Comparison of ENCODE assay signal across 11 cellular contexts in the genomic region with DNA sequence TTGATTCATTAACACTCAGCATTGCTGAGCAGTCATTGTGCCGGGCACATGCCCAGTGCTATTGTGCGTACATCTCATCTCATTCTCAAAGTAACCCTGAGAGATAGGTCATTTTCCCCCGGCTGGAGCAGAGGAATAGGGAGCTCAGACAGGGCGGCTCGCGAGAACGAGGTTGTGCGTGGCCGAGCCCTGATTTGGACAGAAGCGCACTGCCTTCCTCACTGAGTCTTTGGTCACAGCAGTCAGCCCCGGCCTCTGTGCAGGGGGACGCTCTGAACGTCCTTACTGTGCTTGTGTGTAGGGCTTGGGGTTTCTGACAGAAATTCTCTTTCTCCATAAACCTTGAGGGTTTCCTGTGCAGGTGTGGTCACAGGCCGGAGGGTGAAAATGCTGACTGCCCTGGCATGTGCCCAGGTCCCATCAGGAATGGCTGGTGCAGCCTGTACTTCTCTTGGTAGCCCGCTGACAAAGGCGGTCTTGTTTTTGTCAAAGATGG. TPM values are rescaled to one million over a fixed set of nuclear protein-coding genes. Genes with fewer than 3 reads are reported as not detected.
A peak's percentile ranks its signal among the peaks of the same experiment; 100 is the strongest.
DNase-seq lines count a peak whose midpoint lies in the region; ATAC-seq and TF ChIP-seq lines count a peak whose summit lies in the region.
"Had no signal": no experiment of that assay in that cellular context is flagged by ENCODE, and none has a peak within 500 bp of the region (broad histone marks: within the 10 kb centered on the region; RNA-seq: fewer than 3 reads in every experiment).

No MANE protein-coding gene starts in this region.

- CTCF ChIA-PET in RWPE1 (lab: Yijun Ruan, JAX): no interaction called here

- DNase-seq in T-helper 2 cell treated with Interferon-gamma antibody and Interleukin-4, amounts not matched to agents 5 μg/mL and 100 μg/mL, for 36 hours (ENCODE audit: low spot score): no peak
- DNase-seq in T-helper 2 cell (no peak), RWPE1 (ENCODE audit: low spot score) (no peak), endodermal cell (no peak), pons (ENCODE audit: low spot score) (peak; percentile 34), hepatic stellate cell (ENCODE audit: low spot score) (no peak)
- DNase-seq in NK-92 treated with Interleukin-12 subunit alpha and Interleukin-12 subunit beta, amount 100 ng/mL, for 24 hours (lab: John Stamatoyannopoulos, UW): no peak

- H3K4me1 Mint-ChIP-seq in T-helper 2 cell treated with Interferon-gamma antibody and Interleukin-4, amounts not matched to agents 5 μg/mL and 100 μg/mL, for 36 hours (ENCODE audit: low read depth): peaks cover 22% of the 10 kb centered on the region
- peaks cover 22% of the 10 kb centered on the region for H3K4me1 Mint-ChIP-seq in endodermal cell

- peaks cover 13% of the 10 kb centered on the region for H3K9me3 ChIP-seq in endodermal cell (ENCODE audit: control insufficient read depth, low read length)
- H3K9me3 ChIP-seq: prostate gland, uterus had no signal

- no peaks in the 10 kb centered on the region for H3K27me3 ChIP-seq in endodermal cell (ENCODE audit: control insufficient read depth, insufficient read depth, low read length, poor library complexity, severe bottlenecking)
- H3K27me3 ChIP-seq: uterus had no signal

- 97 to 99% methylated on average over 13 to 16 of the region's 16 CpGs for WGBS in endodermal cell (ENCODE audit: insufficient coverage in 1 of 2, insufficient read length in 1 of 2), 2 experiments

- peaks cover 9% of the 10 kb centered on the region for H3K9me3 Mint-ChIP-seq in T-helper 2 cell treated with Interferon-gamma antibody and Interleukin-4, amounts not matched to agents 5 μg/mL and 100 μg/mL, for 36 hours
- peaks cover 16% of the 10 kb centered on the region for H3K9me3 Mint-ChIP-seq in endodermal cell

- POLR2A ChIA-PET in RWPE1 (lab: Yijun Ruan, JAX; ENCODE audit: low non-redundant PET): no interaction called here

- peaks cover 84% of the 10 kb centered on the region for H3K36me3 ChIP-seq in endodermal cell (ENCODE audit: control insufficient read depth, insufficient read depth, low read length)
- H3K36me3 ChIP-seq: uterus had no signal

- peaks cover 59% of the 10 kb centered on the region for H3K36me3 Mint-ChIP-seq in T-helper 2 cell treated with Interferon-gamma antibody and Interleukin-4, amounts not matched to agents 5 μg/mL and 100 μg/mL, for 36 hours (ENCODE audit: low read depth)
- peaks cover 85% of the 10 kb centered on the region for H3K36me3 Mint-ChIP-seq in endodermal cell (ENCODE audit: low read depth)

- H3K27me3 Mint-ChIP-seq in T-helper 2 cell treated with Interferon-gamma antibody and Interleukin-4, amounts not matched to agents 5 μg/mL and 100 μg/mL, for 36 hours (ENCODE audit: low read depth): no peaks in the 10 kb centered on the region
- no peaks in the 10 kb centered on the region for H3K27me3 Mint-ChIP-seq in endodermal cell (ENCODE audit: insufficient read depth)

- no peak overlapping the region for H3K4me3 ChIP-seq in endodermal cell (ENCODE audit: low read length)
- H3K4me3 ChIP-seq: prostate gland, uterus had no signal

- ATAC-seq in GM21786 (IDR thresholded peaks at IDR 0.05; ENCODE audit: unreplicated experiment): no peak

- H3K4me1 ChIP-seq in endodermal cell (ENCODE audit: control insufficient read depth, insufficient read depth, low read length): peaks cover 7% of the 10 kb centered on the region
- H3K4me1 ChIP-seq: prostate gland, uterus had no signal

- peak overlapping the region; percentile 51 for H3K4me3 Mint-ChIP-seq in T-helper 2 cell treated with Interferon-gamma antibody and Interleukin-4, amounts not matched to agents 5 μg/mL and 100 μg/mL, for 36 hours
- H3K4me3 Mint-ChIP-seq in endodermal cell: no peak overlapping the region

- H3K27ac ChIP-seq in RWPE1 (peak overlapping the region; percentile 62), endodermal cell (ENCODE audit: low read depth, low read length) (no peak overlapping the region)
- H3K27ac ChIP-seq: KMS-11, prostate gland, uterus had no signal

- TF ChIP-seq CTCF in RWPE1 (conservative IDR thresholded peaks at IDR 0.05; ENCODE audit: low read depth) (no peak), endodermal cell (conservative IDR thresholded peaks at IDR 0.05) (no peak)

- no peak overlapping the region for H3K9ac ChIP-seq in endodermal cell (ENCODE audit: extremely low read depth, low read length, poor library complexity, severe bottlenecking)
- H3K9ac ChIP-seq: KMS-11 had no signal

- peak overlapping the region; percentile 65 for H3K27ac Mint-ChIP-seq in T-helper 2 cell treated with Interferon-gamma antibody and Interleukin-4, amounts not matched to agents 5 μg/mL and 100 μg/mL, for 36 hours
- peak overlapping the region; percentile 86 for H3K27ac Mint-ChIP-seq in endodermal cell

RNA-seq across cellular contexts. Expression of a gene that starts 39.5 kb away (rescaled TPM):
- total RNA-seq in endodermal cell: 10 to 100 TPM; 23.0 to 31.9 TPM
- 20.5 TPM for polyA plus RNA-seq in endodermal cell (2013, experiment 1 of 2)
- polyA plus RNA-seq in endodermal cell (2013, experiment 2 of 2): 18.2 TPM

RNA-seq across cellular contexts. Expression of a gene that starts 39.6 kb away (rescaled TPM):
- total RNA-seq in endodermal cell: 1 to 10 TPM; 2.8 to 4.2 TPM
- polyA plus RNA-seq in endodermal cell (2013, experiment 1 of 2): 3.5 TPM
- 4.0 TPM for polyA plus RNA-seq in endodermal cell (2013, experiment 2 of 2)
